Comparison of ENCODE assay signal across 8 cellular contexts in genomic region chr10:103193820-103194529, GRCh38.
DNase-seq lines count a peak whose midpoint lies in the region; ATAC-seq lines count a peak whose summit lies in the region.

No MANE protein-coding gene starts in this region.

- H3K27me3 Mint-ChIP-seq in activated naive CD8-positive, alpha-beta T cell treated with anti-CD3 and anti-CD28 coated beads, Interleukin-2, amount 50 U/mL, for 24 hours = no peaks in the 10 kb centered on the region

- H3K4me1 Mint-ChIP-seq in activated naive CD8-positive, alpha-beta T cell treated with anti-CD3 and anti-CD28 coated beads, Interleukin-2, amount 50 U/mL, for 24 hours = peaks cover 51% of the 10 kb centered on the region

- H3K9me3 Mint-ChIP-seq in activated naive CD8-positive, alpha-beta T cell treated with anti-CD3 and anti-CD28 coated beads, Interleukin-2, amount 50 U/mL, for 24 hours = no peaks in the 10 kb centered on the region

- ATAC-seq in HG03060 (IDR thresholded peaks at IDR 0.05; ENCODE audit: low read depth, unreplicated experiment) (peak; percentile 40), HG03469 (IDR thresholded peaks at IDR 0.05; ENCODE audit: unreplicated experiment) (no peak)
- ATAC-seq in activated naive CD8-positive, alpha-beta T cell treated with anti-CD3 and anti-CD28 coated beads, Interleukin-2, amount 50 U/mL, for 24 hours = no peak

- peak overlapping the region; percentile 97 for H3K4me3 Mint-ChIP-seq in activated naive CD8-positive, alpha-beta T cell treated with anti-CD3 and anti-CD28 coated beads, Interleukin-2, amount 50 U/mL, for 24 hours

- DNase-seq in CD1c-positive myeloid dendritic cell (ENCODE audit: extremely low spot score) = peak; percentile 73
- no peak for DNase-seq in activated naive CD8-positive, alpha-beta T cell treated with anti-CD3 and anti-CD28 coated beads, Interleukin-2, amount 50 U/mL, for 24 hours
- peak; percentile 35 for DNase-seq in kidney tubule cell (ENCODE audit: low spot score)
- DNase-seq in central memory CD4-positive, alpha-beta T cell = no peak
- no peak for DNase-seq in NCI-H1105 (lab: John Stamatoyannopoulos, UW)
- DNase-seq in iPS-NIHi11 (ENCODE audit: low spot score) = no peak

- H3K27ac Mint-ChIP-seq in activated naive CD8-positive, alpha-beta T cell treated with anti-CD3 and anti-CD28 coated beads, Interleukin-2, amount 50 U/mL, for 24 hours = peak overlapping the region; percentile 49

- H3K36me3 Mint-ChIP-seq in activated naive CD8-positive, alpha-beta T cell treated with anti-CD3 and anti-CD28 coated beads, Interleukin-2, amount 50 U/mL, for 24 hours (ENCODE audit: low read depth) = peaks cover 8% of the 10 kb centered on the region

Comparison
In these comparisons a context has a peak if more than half of its experiments do, and no peak if none do; other contexts are left out.
1. DNase-seq: peak in CD1c-positive myeloid dendritic cell (single experiment) and kidney tubule cell (single experiment); none in activated naive CD8-positive, alpha-beta T cell treated with anti-CD3 and anti-CD28 coated beads, Interleukin-2, amount 50 U/mL, for 24 hours (single experiment), central memory CD4-positive, alpha-beta T cell (single experiment), NCI-H1105 (single experiment) and iPS-NIHi11 (single experiment).